8 cellular contexts compared by ENCODE assay signal in the genomic region with DNA sequence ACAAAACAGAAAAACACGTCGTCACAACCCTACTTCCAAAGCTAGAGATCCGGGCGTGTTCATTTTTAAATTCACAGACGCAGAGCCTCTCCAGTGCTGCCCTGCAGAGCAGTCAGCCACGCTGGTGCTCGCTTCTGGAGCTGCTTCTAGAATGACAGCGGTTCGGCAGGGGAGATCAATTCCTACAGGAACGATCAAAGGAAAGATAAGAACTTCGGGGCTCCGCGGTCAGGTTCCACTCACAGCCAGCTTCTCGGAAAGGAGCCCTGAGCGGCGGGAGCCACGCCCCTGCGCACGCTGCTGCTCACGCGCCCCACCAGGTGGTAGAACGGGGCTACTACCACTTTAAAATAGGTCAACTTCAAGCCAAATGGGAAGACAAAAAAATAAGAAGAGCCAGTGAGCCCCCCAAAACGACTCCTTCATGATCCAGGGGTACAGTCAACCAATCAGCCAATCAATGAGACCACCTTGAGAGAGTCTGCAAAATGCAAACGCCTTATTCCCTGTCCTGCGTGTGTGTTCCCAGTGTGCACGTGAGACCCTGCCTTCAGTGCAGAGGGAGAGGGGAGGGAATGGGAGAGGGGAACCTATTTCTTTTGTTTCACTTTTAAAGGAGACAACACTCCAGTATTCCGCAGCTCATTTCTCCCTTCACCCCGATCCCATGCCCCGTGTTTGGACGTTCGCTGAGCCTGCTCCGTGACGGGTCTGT.
DNase-seq lines count a peak whose midpoint lies in the region; ATAC-seq and TF ChIP-seq lines count a peak whose summit lies in the region.

No MANE protein-coding gene starts in this region.

- DNase-seq in ELR (ENCODE audit: low read depth) (peak; percentile 67), RWPE2 (ENCODE audit: low spot score) (no peak), foreskin keratinocyte (peak in 1 of 2 donors; percentile 13), neuronal stem cell (ENCODE audit: low spot score) (peak; percentile 67)
- DNase-seq in Jurkat, Clone E6-1 (ENCODE audit: low read depth, low spot score) = peak; percentile 30
- DNase-seq in activated effector memory CD4-positive, alpha-beta T cell treated with Interleukin-2 at 50 U/mL for 16 hours = peak; percentile 70

- no peak overlapping the region for H2BK5ac ChIP-seq in neuronal stem cell (ENCODE audit: low read length)

- no peak overlapping the region for H4K91ac ChIP-seq in neuronal stem cell (ENCODE audit: low read depth, low read length, poor library complexity)

- peak overlapping the region; percentile 42 for H3K14ac ChIP-seq in neuronal stem cell (ENCODE audit: low read length)

- no peaks in the 10 kb centered on the region for H3K4me1 ChIP-seq in RWPE2 (ENCODE audit: insufficient read depth, poor library complexity, severe bottlenecking)
- H3K4me1 ChIP-seq in foreskin keratinocyte = no peaks in the 10 kb centered on the region
- peaks cover 3 to 18% of the 10 kb centered on the region in 2 donors for H3K4me1 ChIP-seq in neuronal stem cell (ENCODE audit: control insufficient read depth in 2 of 2, insufficient read depth in 1 of 2, low read depth in 1 of 2, low read length in 2 of 2)
- peaks cover 2 to 11% (median 7%) of the 10 kb centered on the region in 5 donors for H3K4me1 ChIP-seq in subcutaneous abdominal adipose tissue (ENCODE audit: control insufficient read depth in 5 of 5, insufficient read depth in 5 of 5, low read length in 5 of 5)

- H2AK5ac ChIP-seq in neuronal stem cell (ENCODE audit: low read depth, low read length) = peak overlapping the region; percentile 36

- peak overlapping the region; percentile 78 for H3K18ac ChIP-seq in neuronal stem cell (ENCODE audit: low read length)

- no peak overlapping the region for H3K9ac ChIP-seq in neuronal stem cell (ENCODE audit: low read depth, low read length, poor library complexity)
- no peak overlapping the region for H3K9ac ChIP-seq in subcutaneous abdominal adipose tissue (ENCODE audit: low read length in 5 of 5)

- H3K9me3 ChIP-seq in RWPE2 (ENCODE audit: severe bottlenecking) = no peaks in the 10 kb centered on the region
- no peaks in the 10 kb centered on the region for H3K9me3 ChIP-seq in neuronal stem cell (replicated peaks in 1 of 2; ENCODE audit: control insufficient read depth in 2 of 2, insufficient read depth in 1 of 2, low read depth in 1 of 2, low read length in 2 of 2)
- peaks cover 0 to 3% (median 0%) of the 10 kb centered on the region in 5 donors for H3K9me3 ChIP-seq in subcutaneous abdominal adipose tissue (ENCODE audit: control insufficient read depth in 5 of 5, low read length in 5 of 5)

- H3K4me3 ChIP-seq in Jurkat, Clone E6-1 (ENCODE audit: low read length) = no peak overlapping the region
- H3K4me3 ChIP-seq in RWPE2 (ENCODE audit: severe bottlenecking) (no peak overlapping the region), neuronal stem cell (ENCODE audit: low read length in 2 of 2) (no peak overlapping the region), subcutaneous abdominal adipose tissue (ENCODE audit: low read depth in 1 of 5, low read length in 5 of 5) (peak overlapping the region in 4 of 5 donors; percentile 12 to 64 (median 32))

- H3K27ac ChIP-seq in RWPE2 (ENCODE audit: poor library complexity, severe bottlenecking) (no peak overlapping the region), foreskin keratinocyte (no peak overlapping the region), neuronal stem cell (replicated peaks; ENCODE audit: low read length) (no peak overlapping the region), subcutaneous abdominal adipose tissue (ENCODE audit: low read depth, low read length) (no peak overlapping the region)

- H3K23ac ChIP-seq in neuronal stem cell (ENCODE audit: low read depth, low read length, poor library complexity) = peak overlapping the region; percentile 46

- H2BK120ac ChIP-seq in neuronal stem cell (ENCODE audit: low read depth, low read length) = no peak overlapping the region

- ATAC-seq in RWPE2 (ENCODE audit: low read depth) = peak; percentile 63
- peak; percentile 72 for ATAC-seq in foreskin keratinocyte
- no peak for ATAC-seq in GM19452 (IDR thresholded peaks at IDR 0.05; ENCODE audit: unreplicated experiment)

- peaks cover 90% of the 10 kb centered on the region for H3K27me3 ChIP-seq in RWPE2 (ENCODE audit: insufficient read depth, poor library complexity, severe bottlenecking)
- H3K27me3 ChIP-seq in foreskin keratinocyte = peaks cover 45% of the 10 kb centered on the region
- H3K27me3 ChIP-seq in neuronal stem cell (ENCODE audit: control insufficient read depth in 3 of 3, insufficient read depth in 3 of 3, low read depth in 1 of 3, low read length in 3 of 3) = peaks cover 0 to 40% (median 6%) of the 10 kb centered on the region in 3 experiments
- peaks cover 25 to 67% (median 58%) of the 10 kb centered on the region in 5 donors for H3K27me3 ChIP-seq in subcutaneous abdominal adipose tissue (ENCODE audit: control insufficient read depth in 5 of 5, insufficient read depth in 4 of 5, low read length in 5 of 5)

- H2AFZ ChIP-seq in neuronal stem cell (ENCODE audit: low read length) = peak overlapping the region; percentile 75

- no peak overlapping the region for H3K4ac ChIP-seq in neuronal stem cell (ENCODE audit: low read length)

- peak overlapping the region; percentile 64 for H2BK12ac ChIP-seq in neuronal stem cell (ENCODE audit: low read length)

- H3K36me3 ChIP-seq in RWPE2 (ENCODE audit: low read depth) = no peaks in the 10 kb centered on the region
- no peaks in the 10 kb centered on the region for H3K36me3 ChIP-seq in neuronal stem cell (replicated peaks in 1 of 2; ENCODE audit: control insufficient read depth in 2 of 2, insufficient read depth in 2 of 2, low read length in 2 of 2)
- H3K36me3 ChIP-seq in subcutaneous abdominal adipose tissue (ENCODE audit: control insufficient read depth in 5 of 5, insufficient read depth in 5 of 5, low read length in 5 of 5) = no peaks in the 10 kb centered on the region

- no peak overlapping the region for H4K8ac ChIP-seq in neuronal stem cell (ENCODE audit: low read depth, low read length)

- no CpG with 5 or more reads among the region's 33 CpGs for WGBS in neuronal stem cell (ENCODE audit: extremely low coverage in 2 of 2, insufficient read length in 2 of 2, insufficient replicate concordance in 1 of 2), 2 donors

- peak overlapping the region; percentile 55 for H3K4me2 ChIP-seq in neuronal stem cell (ENCODE audit: insufficient read depth, low read length, poor library complexity, severe bottlenecking)

- peak; percentile 95 for TF ChIP-seq CTCF in RWPE2 (IDR thresholded peaks at IDR 0.05; ENCODE audit: poor library complexity, severe bottlenecking)
- TF ChIP-seq CTCF in foreskin keratinocyte (conservative IDR thresholded peaks at IDR 0.05) = peak; percentile 90

- no peak overlapping the region for H2BK15ac ChIP-seq in neuronal stem cell (ENCODE audit: low read length)

- no peaks in the 10 kb centered on the region for H3K79me1 ChIP-seq in neuronal stem cell (ENCODE audit: low read depth, low read length)

Comparison
In these comparisons a context has a peak if more than half of its experiments do, and no peak if none do; other contexts are left out.
1. H3K4me3 ChIP-seq: peak in subcutaneous abdominal adipose tissue (4 of 5); none in Jurkat, Clone E6-1 (single experiment), RWPE2 (single experiment) and neuronal stem cell (0 of 2).